8 cellular contexts compared by ENCODE assay signal in the genomic region with DNA sequence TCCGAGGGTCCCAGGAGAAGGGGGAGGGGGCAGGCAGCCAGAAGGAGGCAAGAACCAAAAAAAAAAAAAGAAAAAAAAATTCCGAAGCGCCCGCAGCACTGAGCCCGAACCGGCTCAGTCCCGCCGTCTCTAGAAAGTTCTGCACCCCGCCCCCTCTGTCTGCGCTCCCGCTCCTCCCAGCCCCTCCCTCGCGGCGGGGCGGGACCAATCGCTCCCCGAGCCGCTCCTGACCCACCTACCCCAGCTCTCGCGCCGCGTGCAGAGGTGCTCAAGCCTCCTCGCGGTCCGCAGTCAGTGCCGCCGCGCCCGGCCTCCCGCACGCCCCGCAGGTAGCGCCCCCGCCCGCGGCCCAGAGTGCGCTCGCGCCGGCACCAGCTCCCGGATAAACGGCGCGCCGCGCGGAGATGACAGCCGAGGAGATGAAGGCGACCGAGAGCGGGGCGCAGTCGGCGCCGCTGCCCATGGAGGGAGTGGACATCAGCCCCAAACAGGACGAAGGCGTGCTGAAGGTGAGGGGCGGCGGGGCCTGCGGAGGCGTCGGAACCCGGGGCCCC. TPM values are rescaled to one million over a fixed set of nuclear protein-coding genes. Genes with fewer than 3 reads are reported as not detected.
DNase-seq lines count a peak whose midpoint lies in the region; ATAC-seq, FAIRE-seq and TF ChIP-seq lines count a peak whose summit lies in the region.

A gene with protein sequence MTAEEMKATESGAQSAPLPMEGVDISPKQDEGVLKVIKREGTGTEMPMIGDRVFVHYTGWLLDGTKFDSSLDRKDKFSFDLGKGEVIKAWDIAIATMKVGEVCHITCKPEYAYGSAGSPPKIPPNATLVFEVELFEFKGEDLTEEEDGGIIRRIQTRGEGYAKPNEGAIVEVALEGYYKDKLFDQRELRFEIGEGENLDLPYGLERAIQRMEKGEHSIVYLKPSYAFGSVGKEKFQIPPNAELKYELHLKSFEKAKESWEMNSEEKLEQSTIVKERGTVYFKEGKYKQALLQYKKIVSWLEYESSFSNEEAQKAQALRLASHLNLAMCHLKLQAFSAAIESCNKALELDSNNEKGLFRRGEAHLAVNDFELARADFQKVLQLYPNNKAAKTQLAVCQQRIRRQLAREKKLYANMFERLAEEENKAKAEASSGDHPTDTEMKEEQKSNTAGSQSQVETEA (plus strand): TSS at position 235 of the 554 bp plus-strand sequence. CDS start 170 bp downstream, at position 405.

- peak; percentile 63; the same call in 1 of the 2 replicates for TF ChIP-seq POLR2A in GM12892 (IDR thresholded peaks at IDR 0.05; ENCODE audit: low read depth, low read length)
- peak; percentile 77 for TF ChIP-seq POLR2A in adrenal gland (IDR thresholded peaks at IDR 0.05)

- H3K36me3 ChIP-seq in adrenal gland (replicated peaks in 1 of 2) (peaks cover 0 to 23% of the 10 kb centered on the region in 2 donors), heart right ventricle (peaks cover 0 to 30% (median 14%) of the 10 kb centered on the region in 9 donors), upper lobe of right lung (peaks cover 25% of the 10 kb centered on the region)

- peak; percentile 94 for DNase-seq in GM12892 (ENCODE audit: insufficient read length)
- DNase-seq in NCI-H1105 (lab: John Stamatoyannopoulos, UW) = peak; percentile 74
- peak; percentile 85 to 95 (median 90) for DNase-seq in adrenal gland
- peak; percentile 90 to 91 for DNase-seq in heart right ventricle
- peak; percentile 82 for DNase-seq in progenitor cell of endocrine pancreas (ENCODE audit: low spot score, unreplicated experiment)
- peak; percentile 95 for DNase-seq in upper lobe of right lung

- H3K9me3 ChIP-seq in adrenal gland (replicated peaks in 1 of 3) = no peaks in the 10 kb centered on the region
- H3K9me3 ChIP-seq in heart right ventricle = no peaks in the 10 kb centered on the region
- no peaks in the 10 kb centered on the region for H3K9me3 ChIP-seq in upper lobe of right lung

- 0 to 1% (median 0%) methylated on average over 12 to 63 of the region's 63 CpGs for WGBS in adrenal gland, 4 donors
- WGBS in heart right ventricle, 2 donors = 0 to 1% methylated on average over 56 to 63 of the region's 63 CpGs

- peak within 1 kb of the TSS in 3 of 4 donors; percentile 42 to 84 (median 76) for H3K4me3 ChIP-seq in adrenal gland
- H3K4me3 ChIP-seq in heart right ventricle = peak within 1 kb of the TSS; percentile 63 to 91 (median 82)
- peak within 1 kb of the TSS; percentile 68 for H3K4me3 ChIP-seq in upper lobe of right lung

- H3K27me3 ChIP-seq in adrenal gland (no peaks in the 10 kb centered on the region), heart right ventricle (no peaks in the 10 kb centered on the region), upper lobe of right lung (no peaks in the 10 kb centered on the region)

- peaks cover 39% of the 10 kb centered on the region for H3K27me3 Mint-ChIP-seq in progenitor cell of endocrine pancreas

- TF ChIP-seq CTCF in adrenal gland (IDR thresholded peaks at IDR 0.05) (no peak), heart right ventricle (IDR thresholded peaks at IDR 0.05) (peak in 1 of 9 donors; percentile 7), progenitor cell of endocrine pancreas (IDR thresholded peaks at IDR 0.05; ENCODE audit: unreplicated experiment) (no peak), upper lobe of right lung (IDR thresholded peaks at IDR 0.05) (no peak)

- intact Hi-C loops in T-helper 1 cell treated with Interleukin-12 subunit alpha and Interleukin-12 subunit beta and Interleukin-4 antibody, amounts not matched to agents 30 ng/mL and 1 ng/mL, for 36 hours (cut with micrococcal nuclease) = loop anchor here (1.0 to 2.0 kb wide), 6 partner anchors 17 to 791 kb away; a partner anchor contains a TSS
- intact Hi-C loops in adrenal gland (cut with DNase I) (no loop called here), heart right ventricle (cut with DNase I) (loop anchor here in 1 of 10 donors (2.0 kb wide), 1 partner anchor 18 kb away; a partner anchor contains a TSS), upper lobe of right lung (cut with DNase I) (no loop called here)

- H3K27ac Mint-ChIP-seq in progenitor cell of endocrine pancreas = no peak within 1 kb of the TSS

- H3K27ac ChIP-seq in adrenal gland (peak within 1 kb of the TSS in 3 of 5 donors; percentile 26 to 85 (median 84)), heart right ventricle (peak within 1 kb of the TSS; percentile 63 to 86 (median 81)), upper lobe of right lung (peak within 1 kb of the TSS; percentile 51)

- H3K36me3 Mint-ChIP-seq in progenitor cell of endocrine pancreas (ENCODE audit: insufficient read depth) = peaks cover 22% of the 10 kb centered on the region

- FAIRE-seq in GM12892 (lab: Jason Lieb, UNC) = peak; percentile 62

- peak within 1 kb of the TSS; percentile 84 for H3K4me3 Mint-ChIP-seq in progenitor cell of endocrine pancreas (ENCODE audit: low read depth)

- H3K9me3 Mint-ChIP-seq in progenitor cell of endocrine pancreas (ENCODE audit: low read depth) = no peaks in the 10 kb centered on the region

- peaks cover 10% of the 10 kb centered on the region for H3K4me1 Mint-ChIP-seq in progenitor cell of endocrine pancreas (ENCODE audit: low read depth)

- ATAC-seq in HG02642 (IDR thresholded peaks at IDR 0.05; ENCODE audit: poor library complexity, unreplicated experiment) = peak; percentile 85
- peak; percentile 85 to 95 (median 94) for ATAC-seq in heart right ventricle
- ATAC-seq in upper lobe of right lung = peak; percentile 96

- peaks cover 19 to 24% of the 10 kb centered on the region in 2 donors for H3K4me1 ChIP-seq in adrenal gland (replicated peaks in 1 of 2)
- peaks cover 12 to 43% (median 33%) of the 10 kb centered on the region in 9 donors for H3K4me1 ChIP-seq in heart right ventricle
- peaks cover 21% of the 10 kb centered on the region for H3K4me1 ChIP-seq in upper lobe of right lung

RNA-seq across cellular contexts. Expression of the gene that starts here (rescaled TPM):
- 65.2 TPM for polyA plus RNA-seq in GM12892 (2012; ENCODE audit: missing spikeins)
- total RNA-seq in T-helper 1 cell treated with Interleukin-12 subunit alpha and Interleukin-12 subunit beta and Interleukin-4 antibody, amounts not matched to agents 30 ng/mL and 1 ng/mL, for 36 hours = 80.6 and 81.5 TPM in 2 replicates
- total RNA-seq in adrenal gland = 100 to 1,000 TPM in 1 of 8 donors, 10 to 100 TPM in 7; 29.8 to 110 (median 55.1) TPM
- 10 to 100 TPM; 18.9 to 83.4 (median 26.5) TPM for polyA plus RNA-seq in adrenal gland
- total RNA-seq in heart right ventricle = 10 to 100 TPM; 26.7 to 65.8 (median 49.1) TPM
- polyA plus RNA-seq in heart right ventricle = 10 to 100 TPM; 18.7 to 54.4 TPM
- 132 and 149 TPM in 2 replicates for total RNA-seq in progenitor cell of endocrine pancreas
- 56.9 TPM for total RNA-seq in upper lobe of right lung

Comparison
In these comparisons a context has a peak if more than half of its experiments do, and no peak if none do; other contexts are left out.
1. Peak in every context shown above with its lines: DNase-seq, ATAC-seq, H3K4me3 ChIP-seq and H3K27ac ChIP-seq.